ENCODE assay signal across 8 cellular contexts in the genomic region with DNA sequence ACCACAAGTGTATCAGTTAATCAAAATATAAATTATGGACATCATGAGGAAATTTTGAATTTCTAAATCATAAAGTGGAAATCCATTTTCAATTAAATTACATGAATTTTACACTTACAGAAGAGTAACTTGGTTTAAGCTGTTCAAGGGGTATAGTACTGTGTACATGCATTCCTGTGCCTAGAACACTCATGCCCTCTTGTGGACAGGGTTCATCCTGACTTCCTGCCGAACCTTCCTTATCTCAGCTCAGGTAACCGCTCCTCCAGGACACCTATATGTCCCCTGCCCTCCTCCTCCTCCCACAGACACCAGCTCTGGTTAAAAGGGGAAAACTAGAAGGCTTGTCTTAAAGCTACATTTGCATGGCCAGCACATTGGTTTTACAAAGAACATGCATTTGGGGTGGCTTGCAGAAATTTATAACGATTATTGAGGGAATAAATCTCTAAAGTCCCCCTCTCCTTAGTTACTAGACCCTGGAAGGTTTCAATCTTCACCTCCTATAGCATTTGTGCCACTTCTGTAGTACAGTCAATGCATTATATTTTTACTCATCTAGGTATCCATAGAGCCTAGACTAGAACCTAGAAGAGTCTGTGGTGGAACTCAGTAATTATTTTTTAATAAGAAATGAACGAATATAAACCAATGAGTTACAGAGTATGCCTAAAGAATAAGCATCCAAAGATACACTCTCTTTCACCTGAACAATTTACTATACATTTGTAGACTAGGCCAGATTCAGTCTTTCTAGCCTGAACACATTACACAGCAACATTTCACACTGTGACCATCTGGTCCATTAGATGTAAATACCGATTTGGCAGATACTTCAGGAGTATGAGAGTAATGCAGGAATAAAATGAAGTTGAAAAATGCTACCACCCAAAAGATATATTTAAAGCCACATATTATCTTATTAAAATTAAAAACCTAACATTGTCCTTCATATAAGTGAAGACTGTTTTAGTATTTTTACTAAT.
DNase-seq lines count a peak whose midpoint lies in the region; ATAC-seq, FAIRE-seq and TF ChIP-seq lines count a peak whose summit lies in the region.

No MANE protein-coding gene starts in this region.

- TF ChIP-seq CTCF in RWPE2 (IDR thresholded peaks at IDR 0.05; ENCODE audit: poor library complexity, severe bottlenecking), result peak; percentile 88
- TF ChIP-seq CTCF in foreskin fibroblast (IDR thresholded peaks at IDR 0.05; ENCODE audit: low read depth, low read length), result peak; percentile 61
- peak; percentile 30 to 50 (median 34) for TF ChIP-seq CTCF in transverse colon (IDR thresholded peaks at IDR 0.05)
- peak in 2 of 4 experiments; percentile 10 to 24 for TF ChIP-seq CTCF in sigmoid colon (IDR thresholded peaks at IDR 0.05)

- H3K27ac ChIP-seq in RWPE2 (ENCODE audit: poor library complexity, severe bottlenecking), result no peak overlapping the region
- H3K27ac ChIP-seq in transverse colon, result no peak overlapping the region
- no peak overlapping the region for H3K27ac ChIP-seq in sigmoid colon

- no peaks in the 10 kb centered on the region for H3K4me1 Mint-ChIP-seq in activated naive CD4-positive, alpha-beta T cell treated with anti-CD3 and anti-CD28 coated beads for 36 hours (ENCODE audit: low read depth)

- CTCF ChIA-PET in activated naive CD4-positive, alpha-beta T cell treated with anti-CD3 and anti-CD28 coated beads for 36 hours (lab: Charles Lee), result no interaction called here

- H3K27me3 ChIP-seq in RWPE2 (ENCODE audit: insufficient read depth, poor library complexity, severe bottlenecking) (no peaks in the 10 kb centered on the region), transverse colon (no peaks in the 10 kb centered on the region), sigmoid colon (no peaks in the 10 kb centered on the region)

- intact Hi-C loops in activated naive CD4-positive, alpha-beta T cell treated with anti-CD3 and anti-CD28 coated beads for 36 hours (cut with micrococcal nuclease), result loop anchor here (10.0 kb wide), 1 partner anchor 1340 kb away; no protein-coding TSS in a partner anchor
- intact Hi-C loops in transverse colon (cut with DNase I; ENCODE audit: low total_unique reads), result no loop called here
- intact Hi-C loops in sigmoid colon (cut with DNase I), result no loop called here

- H3K9me3 Mint-ChIP-seq in activated naive CD4-positive, alpha-beta T cell treated with anti-CD3 and anti-CD28 coated beads for 36 hours, result peaks cover 2% of the 10 kb centered on the region

- ATAC-seq in RWPE2 (ENCODE audit: low read depth), result peak; percentile 96

- no peak for TF ChIP-seq POLR2A in H54 (IDR thresholded peaks at IDR 0.05; ENCODE audit: low read depth, low read length)
- TF ChIP-seq POLR2A in transverse colon (IDR thresholded peaks at IDR 0.05), result no peak
- TF ChIP-seq POLR2A in sigmoid colon (IDR thresholded peaks at IDR 0.05), result no peak

- FAIRE-seq in H54 (lab: Jason Lieb, UNC), result peak; percentile 90

- H3K4me1 ChIP-seq in RWPE2 (ENCODE audit: insufficient read depth, poor library complexity, severe bottlenecking) (no peaks in the 10 kb centered on the region), transverse colon (no peaks in the 10 kb centered on the region), sigmoid colon (peaks cover 0 to 6% (median 0%) of the 10 kb centered on the region in 4 donors)

- in situ Hi-C loops in transverse colon (cut with MboI; ENCODE audit: low pct_ligation_motif_present in 1 of 4, low pct_unique_long_range_greater_than_20kb in 1 of 4, low sequenced_read_pairs in 3 of 4), result no loop called here

- H3K4me3 ChIP-seq in RWPE2 (ENCODE audit: severe bottlenecking), result no peak overlapping the region
- no peak overlapping the region for H3K4me3 ChIP-seq in foreskin fibroblast (ENCODE audit: low read depth in 1 of 2, low read length in 2 of 2)
- H3K4me3 ChIP-seq in transverse colon, result no peak overlapping the region
- H3K4me3 ChIP-seq in sigmoid colon, result no peak overlapping the region

- peaks cover 2% of the 10 kb centered on the region for H3K27me3 Mint-ChIP-seq in activated naive CD4-positive, alpha-beta T cell treated with anti-CD3 and anti-CD28 coated beads for 36 hours (ENCODE audit: low read depth)

- DNase-seq in activated naive CD4-positive, alpha-beta T cell treated with anti-CD3 and anti-CD28 coated beads for 36 hours, result peak; percentile 36
- DNase-seq in activated naive CD4-positive, alpha-beta T cell treated with anti-CD3 and anti-CD28 coated beads, Interleukin-2, amount 50 U/mL, for 16 hours, result no peak
- DNase-seq in H54 (ENCODE audit: insufficient read length, low spot score), result peak; percentile 7
- peak; percentile 48 for DNase-seq in M059J (ENCODE audit: low read depth)
- DNase-seq in RWPE2 (ENCODE audit: low spot score), result no peak
- DNase-seq in foreskin fibroblast, result peak in 1 of 2 donors; percentile 46
- peak; percentile 41 for DNase-seq in transverse colon
- no peak for DNase-seq in sigmoid colon

- no peaks in the 10 kb centered on the region for H3K9me3 ChIP-seq in RWPE2 (ENCODE audit: severe bottlenecking)
- no peaks in the 10 kb centered on the region for H3K9me3 ChIP-seq in transverse colon
- H3K9me3 ChIP-seq in sigmoid colon, result no peaks in the 10 kb centered on the region

- no peaks in the 10 kb centered on the region for H3K36me3 Mint-ChIP-seq in activated naive CD4-positive, alpha-beta T cell treated with anti-CD3 and anti-CD28 coated beads for 36 hours (ENCODE audit: low read depth)

- TF ChIP-seq EP300 in transverse colon (IDR thresholded peaks at IDR 0.05; ENCODE audit: low read depth) (no peak), sigmoid colon (IDR thresholded peaks at IDR 0.05) (no peak)

- H3K36me3 ChIP-seq in RWPE2 (ENCODE audit: low read depth) (no peaks in the 10 kb centered on the region), transverse colon (no peaks in the 10 kb centered on the region), sigmoid colon (no peaks in the 10 kb centered on the region)

- H3K27ac Mint-ChIP-seq in activated naive CD4-positive, alpha-beta T cell treated with anti-CD3 and anti-CD28 coated beads for 36 hours, result no peak overlapping the region

- no peak overlapping the region for H3K4me3 Mint-ChIP-seq in activated naive CD4-positive, alpha-beta T cell treated with anti-CD3 and anti-CD28 coated beads for 36 hours

- 51 to 57% methylated on average over 5 of the region's 5 CpGs for WGBS in transverse colon (ENCODE audit: low coverage in 1 of 2), 2 donors
- 45 to 65% methylated on average over 5 of the region's 5 CpGs for WGBS in sigmoid colon, 2 donors

Comparison
In these comparisons a context has a peak if more than half of its experiments do, and no peak if none do; other contexts are left out.
1. DNase-seq: peak in activated naive CD4-positive, alpha-beta T cell treated with anti-CD3 and anti-CD28 coated beads for 36 hours (single experiment), H54 (single experiment), M059J (single experiment) and transverse colon (single experiment); none in activated naive CD4-positive, alpha-beta T cell treated with anti-CD3 and anti-CD28 coated beads, Interleukin-2, amount 50 U/mL, for 16 hours (single experiment), RWPE2 (single experiment) and sigmoid colon (single experiment).